Comparison of ENCODE assay signal across 8 cellular contexts in genomic region chr6:28589234-28589951, GRCh38.
DNase-seq lines count a peak whose midpoint lies in the region; ATAC-seq and TF ChIP-seq lines count a peak whose summit lies in the region.

No MANE protein-coding gene starts in this region.

- no peak overlapping the region for H3K9ac ChIP-seq in parathyroid adenoma

- peaks cover 6 to 16% of the 10 kb centered on the region in 2 experiments for H3K9me3 ChIP-seq in CD4-positive, CD25-positive, alpha-beta regulatory T cell (ENCODE audit: control insufficient read depth in 2 of 2, low read length in 2 of 2)
- no peaks in the 10 kb centered on the region for H3K9me3 ChIP-seq in parathyroid adenoma (ENCODE audit: control insufficient read depth, low read length)

- peak overlapping the region; percentile 18 for H2AFZ ChIP-seq in parathyroid adenoma

- no peak overlapping the region for H3K4me3 ChIP-seq in CD4-positive, CD25-positive, alpha-beta regulatory T cell (ENCODE audit: low read depth, low read length)
- H3K4me3 ChIP-seq in parathyroid adenoma (ENCODE audit: low read depth, low read length): no peak overlapping the region

- peaks cover 4 to 21% (median 10%) of the 10 kb centered on the region in 7 donors for H3K9me3 Mint-ChIP-seq in CD4-positive, CD25-positive, alpha-beta regulatory T cell

- no peaks in the 10 kb centered on the region for H3K36me3 Mint-ChIP-seq in CD4-positive, CD25-positive, alpha-beta regulatory T cell

- peak overlapping the region in 1 of 3 donors; percentile 78 for H3K27ac Mint-ChIP-seq in CD4-positive, CD25-positive, alpha-beta regulatory T cell

- H3K4me1 ChIP-seq in CD4-positive, CD25-positive, alpha-beta regulatory T cell (ENCODE audit: control insufficient read depth, insufficient read depth, low read length, poor library complexity, severe bottlenecking): peaks cover 12% of the 10 kb centered on the region
- peaks cover 10% of the 10 kb centered on the region for H3K4me1 ChIP-seq in parathyroid adenoma

- no peak for ATAC-seq in CD4-positive, CD25-positive, alpha-beta regulatory T cell (ENCODE audit: low read depth in 2 of 2)
- peak; percentile 61 for ATAC-seq in GM19395 (IDR thresholded peaks at IDR 0.05; ENCODE audit: unreplicated experiment)
- ATAC-seq in HG03135 (IDR thresholded peaks at IDR 0.05; ENCODE audit: unreplicated experiment): no peak
- no peak for ATAC-seq in HG02852 (IDR thresholded peaks at IDR 0.05; ENCODE audit: unreplicated experiment)

- peaks cover 3% of the 10 kb centered on the region for H3K79me2 ChIP-seq in parathyroid adenoma

- peak in 2 of 3 donors; percentile 34 to 50 for DNase-seq in CD4-positive, CD25-positive, alpha-beta regulatory T cell
- DNase-seq in M059J (ENCODE audit: low read depth) (peak; percentile 96), UCSD-AML1 (lab: John Stamatoyannopoulos, UW; ENCODE audit: unreplicated experiment) (peak; percentile 49), fibroblast of gingiva (ENCODE audit: low read depth) (peak; percentile 85)

- H3K4me3 Mint-ChIP-seq in CD4-positive, CD25-positive, alpha-beta regulatory T cell: peak overlapping the region in 3 of 4 donors; percentile 22 to 58 (median 49)

- no peaks in the 10 kb centered on the region for H3K36me3 ChIP-seq in CD4-positive, CD25-positive, alpha-beta regulatory T cell (ENCODE audit: control insufficient read depth, insufficient read depth, low read length)
- H3K36me3 ChIP-seq in parathyroid adenoma (ENCODE audit: control insufficient read depth, insufficient read depth, low read length): no peaks in the 10 kb centered on the region

- no peak overlapping the region for H3K4me2 ChIP-seq in parathyroid adenoma (ENCODE audit: low read length)

- H3K27ac ChIP-seq in CD4-positive, CD25-positive, alpha-beta regulatory T cell (ENCODE audit: insufficient read depth, low read length, poor library complexity, severe bottlenecking): no peak overlapping the region
- no peak overlapping the region for H3K27ac ChIP-seq in parathyroid adenoma

- peaks cover 93% of the 10 kb centered on the region for H3K27me3 Mint-ChIP-seq in CD4-positive, CD25-positive, alpha-beta regulatory T cell

- no peak for TF ChIP-seq CTCF in parathyroid adenoma (IDR thresholded peaks at IDR 0.05)

- peaks cover 4 to 32% (median 11%) of the 10 kb centered on the region in 4 donors for H3K4me1 Mint-ChIP-seq in CD4-positive, CD25-positive, alpha-beta regulatory T cell

- peaks cover 54% of the 10 kb centered on the region for H3K27me3 ChIP-seq in CD4-positive, CD25-positive, alpha-beta regulatory T cell (ENCODE audit: control insufficient read depth, insufficient read depth, low read length)
- H3K27me3 ChIP-seq in parathyroid adenoma (ENCODE audit: control insufficient read depth, insufficient read depth, low read length): no peaks in the 10 kb centered on the region

Comparison
In these comparisons a context has a peak if more than half of its experiments do, and no peak if none do; other contexts are left out.
1. DNase-seq: peak in every context shown above with its lines; median percentile 96 in M059J; 85 in fibroblast of gingiva; 49 in UCSD-AML1; 42 in CD4-positive, CD25-positive, alpha-beta regulatory T cell.